ENCODE assay signal across 15 cellular contexts in genomic region chr5:168978015-168978414, GRCh38.
A peak's percentile ranks its signal among the peaks of the same experiment; 100 is the strongest.
DNase-seq lines count a peak whose midpoint lies in the region; ATAC-seq and TF ChIP-seq lines count a peak whose summit lies in the region.
"Had no signal": no experiment of that assay in that cellular context is flagged by ENCODE, and none has a peak within 500 bp of the region (broad histone marks: within the 10 kb centered on the region; RNA-seq: fewer than 3 reads in every experiment).

No MANE protein-coding gene starts in this region.

- DNase-seq in Daoy (ENCODE audit: low read depth) (peak; percentile 65), NCI-H226 (peak; percentile 96), epithelial cell of esophagus (ENCODE audit: low read depth) (peak; percentile 96), lung (ENCODE audit: low spot score) (no peak), cerebellar cortex (ENCODE audit: low spot score) (no peak), RPMI8226 (no peak), hepatic stellate cell (ENCODE audit: low spot score) (no peak)
- DNase-seq: activated CD4-positive, alpha-beta T cell treated with anti-CD3 and anti-CD28 coated beads, Interleukin-2, amount 50 U/mL, for 48 hours; body of pancreas; CD4-positive, alpha-beta T cell; effector CD8-positive, alpha-beta T cell; GDM1; NCI-H1105; NCI-H446 had no signal

- ATAC-seq in lung (ENCODE audit: insufficient read depth, low FRiP score) (peak; percentile 56), GM19455 (IDR thresholded peaks at IDR 0.05; ENCODE audit: unreplicated experiment) (no peak)
- ATAC-seq: body of pancreas had no signal

- H3K9me3 ChIP-seq in lung (ENCODE audit: control insufficient read depth in 2 of 2, insufficient read depth in 1 of 2, low read length in 1 of 2) = no peaks in the 10 kb centered on the region
- H3K9me3 ChIP-seq: body of pancreas had no signal

- H3K4me3 ChIP-seq in epithelial cell of esophagus (ENCODE audit: low read length) (no peak overlapping the region), lung (no peak overlapping the region)
- H3K4me3 ChIP-seq: body of pancreas had no signal

- no peak for TF ChIP-seq CTCF in epithelial cell of esophagus (IDR thresholded peaks at IDR 0.05; ENCODE audit: insufficient read depth, low read depth, low read length, missing control alignments)
- no peak for TF ChIP-seq CTCF in lung (IDR thresholded peaks at IDR 0.05; ENCODE audit: control extremely low read depth, extremely low read depth)

- H3K27me3 ChIP-seq in lung (ENCODE audit: control insufficient read depth, insufficient read depth) = no peaks in the 10 kb centered on the region
- H3K27me3 ChIP-seq: body of pancreas had no signal

- H3K27ac ChIP-seq in lung (ENCODE audit: low read depth in 1 of 2, low read length in 1 of 2) = no peak overlapping the region
- H3K27ac ChIP-seq: body of pancreas had no signal

- 87 to 89% methylated on average over 3 of the region's 3 CpGs for WGBS in lung, 2 donors

- H3K36me3 ChIP-seq in lung (ENCODE audit: control insufficient read depth in 2 of 2, insufficient read depth in 2 of 2, low read length in 2 of 2) = no peaks in the 10 kb centered on the region

- no peaks in the 10 kb centered on the region for H3K4me1 ChIP-seq in lung (ENCODE audit: control insufficient read depth in 2 of 2, insufficient read depth in 2 of 2, low read length in 2 of 2)

Comparison
In these comparisons a context has a peak if more than half of its experiments do, and no peak if none do; other contexts are left out.
1. DNase-seq: peak in Daoy (single experiment), NCI-H226 (single experiment) and epithelial cell of esophagus (single experiment); none in lung (single experiment), cerebellar cortex (single experiment), RPMI8226 (single experiment) and hepatic stellate cell (single experiment).